1 cellular context compared by ENCODE assay signal in the genomic region with DNA sequence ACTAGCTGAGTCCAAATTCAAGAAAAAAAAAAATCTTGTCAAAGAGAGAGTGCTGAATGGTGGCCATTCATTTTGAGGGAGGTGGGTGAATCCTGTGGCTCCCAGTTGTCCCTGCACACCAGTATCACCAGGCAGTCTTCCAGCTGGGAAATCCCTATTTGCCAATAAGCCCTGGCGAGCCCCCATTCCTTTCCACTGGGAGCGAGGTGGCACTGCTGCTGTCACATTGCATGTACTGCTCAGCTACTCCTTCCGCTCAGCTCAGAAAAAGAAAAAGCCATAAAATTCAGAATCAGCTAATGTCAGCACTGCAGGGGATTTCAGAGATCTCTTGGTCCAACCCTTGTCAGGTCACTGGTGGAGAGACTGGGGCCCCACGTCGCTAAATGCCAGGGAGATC.
TF ChIP-seq lines count a peak whose summit lies in the region.

No MANE protein-coding gene starts in this region.

TF ChIP-seq in GM23338, 12 proteins besides CTCF, POLR2A, EP300 and RAD21 (continued from another document):
- TF ChIP-seq ZNF331 (CRISPR knock-in tag; IDR thresholded peaks at IDR 0.05; ENCODE audit: low read depth) (no peak), STAT1 (IDR thresholded peaks at IDR 0.05; ENCODE audit: unreplicated experiment) (no peak)
